ENCODE assay signal across 19 cellular contexts in the genomic region with DNA sequence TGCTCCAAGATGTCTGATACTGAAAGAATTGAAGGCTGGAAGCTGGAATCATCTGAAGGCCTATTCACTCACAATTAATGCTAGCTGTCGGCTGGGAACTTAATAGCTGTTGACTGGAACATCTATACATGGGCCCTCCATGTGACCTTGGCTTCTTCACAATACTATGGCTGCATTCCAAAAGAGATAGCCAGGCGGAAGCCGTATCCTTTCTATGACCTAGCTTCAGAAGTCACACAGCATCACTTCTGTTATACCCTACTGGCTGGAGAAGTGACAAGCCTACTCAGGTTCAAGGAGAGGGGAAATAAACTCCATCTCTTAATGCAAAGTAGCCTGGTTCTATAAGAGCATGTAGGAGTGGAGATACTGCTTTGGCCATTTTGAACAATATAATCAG. TPM values are rescaled to one million over a fixed set of nuclear protein-coding genes. Genes with fewer than 3 reads are reported as not detected.
DNase-seq lines count a peak whose midpoint lies in the region; FAIRE-seq and TF ChIP-seq lines count a peak whose summit lies in the region.
"Had no signal": no experiment of that assay in that cellular context is flagged by ENCODE, and none has a peak within 500 bp of the region (broad histone marks: within the 10 kb centered on the region; RNA-seq: fewer than 3 reads in every experiment).

No MANE protein-coding gene starts in this region.

- H3K4me3 ChIP-seq in BE2C (ENCODE audit: low read depth, low read length): no peak overlapping the region
- H3K4me3 ChIP-seq: GM23338 had no signal

- peaks cover 37% of the 10 kb centered on the region for H3K4me1 Mint-ChIP-seq in nephron

- H3K4me3 Mint-ChIP-seq in nephron: no peak overlapping the region
- H3K4me3 Mint-ChIP-seq: CD4-positive, alpha-beta T cell; GM23338 had no signal

- H3K36me3 Mint-ChIP-seq in nephron (ENCODE audit: low read depth): no peaks in the 10 kb centered on the region

- no peak for TF ChIP-seq POLR2A in H54 (IDR thresholded peaks at IDR 0.05; ENCODE audit: low read depth, low read length)

- peak; percentile 47 for DNase-seq in SK-MEL-5 (ENCODE audit: low read depth, low spot score)
- DNase-seq in dermis microvascular lymphatic vessel endothelial cell (ENCODE audit: low read depth in 2 of 2): peak; percentile 39 to 52
- DNase-seq in iris pigment epithelial cell (ENCODE audit: low read depth): peak; percentile 35
- no peak for DNase-seq in BE2C
- no peak for DNase-seq in NCI-H1694 treated with DMSO at 0.1 percent for 48 hours (lab: John Stamatoyannopoulos, UW)
- no peak for DNase-seq in central memory CD4-positive, alpha-beta T cell
- DNase-seq in H54 (ENCODE audit: insufficient read length, low spot score): no peak
- DNase-seq: AML-193; CD4-positive, alpha-beta T cell; DMS79 treated with DMSO at 0.1 percent for 48 hours; KBM-7; NCI-H1048; NCI-H146; NCI-H345; NCI-H526 treated with DMSO at 0.1 percent for 48 hours had no signal

- H3K9me3 ChIP-seq in BE2C: no peaks in the 10 kb centered on the region

- no peaks in the 10 kb centered on the region for H3K36me3 ChIP-seq in BE2C

- no peaks in the 10 kb centered on the region for H3K27me3 Mint-ChIP-seq in nephron (ENCODE audit: low read depth)

- peaks cover 4% of the 10 kb centered on the region; the same call in 1 of the 2 replicates for H3K27me3 ChIP-seq in BE2C

- H3K27ac Mint-ChIP-seq in nephron: peak overlapping the region; percentile 35 to 89 (median 59)
- H3K27ac Mint-ChIP-seq: CD4-positive, alpha-beta T cell; GM23338 had no signal

- H3K4me1 ChIP-seq in BE2C: no peaks in the 10 kb centered on the region

- TF ChIP-seq CTCF in nephron (IDR thresholded peaks at IDR 0.05; ENCODE audit: unreplicated experiment in 3 of 3) (no peak), BE2C (IDR thresholded peaks at IDR 0.05; ENCODE audit: low read depth, low read length) (no peak)

- FAIRE-seq in H54 (lab: Jason Lieb, UNC): no peak
- FAIRE-seq: G401.6, GM12891 had no signal

- in situ Hi-C loops in SK-MEL-5 (cut with HindIII; ENCODE audit: low pct_unique_long_range_greater_than_20kb, low sequenced_read_pairs): no loop called here

- H3K9me3 Mint-ChIP-seq in nephron: peaks cover 2% of the 10 kb centered on the region
- H3K9me3 Mint-ChIP-seq: CD4-positive, alpha-beta T cell; GM23338 had no signal

RNA-seq across cellular contexts. Expression of a gene that starts 50.9 kb away (rescaled TPM):
- total RNA-seq in SK-MEL-5 (2014; rRNA removed; shearing (Covaris generic)): 51.0 and 51.3 TPM in 2 replicates
- polyA plus RNA-seq in SK-MEL-5 (2015; cell fraction: cytosol; rRNA removed): 28.7 and 37.5 TPM in 2 replicates
- 23.9 and 26.4 TPM in 2 replicates for polyA plus RNA-seq in SK-MEL-5 (2015; cell fraction: nucleus; rRNA removed)
- 14.7 and 15.8 TPM in 2 replicates for total RNA-seq in dermis microvascular lymphatic vessel endothelial cell
- polyA plus RNA-seq in BE2C (2012; ENCODE audit: insufficient read depth, insufficient read length, low read depth): 7.4 TPM

Comparison
In these comparisons a context has a peak if more than half of its experiments do, and no peak if none do; other contexts are left out.
1. DNase-seq: peak in SK-MEL-5 (single experiment), dermis microvascular lymphatic vessel endothelial cell (2 of 2) and iris pigment epithelial cell (single experiment); none in BE2C (single experiment), NCI-H1694 treated with DMSO at 0.1 percent for 48 hours (single experiment), central memory CD4-positive, alpha-beta T cell (single experiment) and H54 (single experiment).